8 cellular contexts compared by ENCODE assay signal in genomic region chr15:78508272-78508671, GRCh38. TPM values are rescaled to one million over a fixed set of nuclear protein-coding genes. Genes with fewer than 3 reads are reported as not detected.
DNase-seq lines count a peak whose midpoint lies in the region; ATAC-seq, FAIRE-seq and TF ChIP-seq lines count a peak whose summit lies in the region.
"Had no signal": no experiment of that assay in that cellular context is flagged by ENCODE, and none has a peak within 500 bp of the region (broad histone marks: within the 10 kb centered on the region; RNA-seq: fewer than 3 reads in every experiment).

No MANE protein-coding gene starts in this region.

- H3K27me3 Mint-ChIP-seq in HFFc6 (ENCODE audit: insufficient read depth) = no peaks in the 10 kb centered on the region; the same call in 1 of the 2 replicates
- no peaks in the 10 kb centered on the region for H3K27me3 Mint-ChIP-seq in activated CD4-positive, alpha-beta memory T cell treated with anti-CD3 and anti-CD28 coated beads for 36 hours

- H3K4me3 Mint-ChIP-seq in HFFc6 = peak overlapping the region; percentile 92
- peak overlapping the region; percentile 74 for H3K4me3 Mint-ChIP-seq in activated CD4-positive, alpha-beta memory T cell treated with anti-CD3 and anti-CD28 coated beads for 36 hours

- POLR2A ChIA-PET in activated CD4-positive, alpha-beta memory T cell treated with anti-CD3 and anti-CD28 coated beads for 36 hours (lab: Charles Lee) = interaction anchor here (0.5 to 1.9 kb wide), 3 partner anchors 26 to 71 kb away, joined by 3 to 5 read pairs (median 4); partner anchors contain the start of genes IREB2 and PSMA4

- no peaks in the 10 kb centered on the region for H3K27me3 ChIP-seq in right cardiac atrium (ENCODE audit: control insufficient read depth, insufficient read depth)
- H3K27me3 ChIP-seq in small intestine (ENCODE audit: control insufficient read depth in 2 of 2, insufficient read depth in 2 of 2, low read length in 2 of 2) = no peaks in the 10 kb centered on the region
- peaks cover 0 to 32% of the 10 kb centered on the region in 2 donors for H3K27me3 ChIP-seq in left lung

- TF ChIP-seq CTCF in HFFc6 (IDR thresholded peaks at IDR 0.05) = no peak
- no peak for TF ChIP-seq CTCF in left lung (IDR thresholded peaks at IDR 0.05)

- H3K4me1 ChIP-seq in right cardiac atrium (ENCODE audit: control insufficient read depth, insufficient read depth, low read length) (no peaks in the 10 kb centered on the region), small intestine (ENCODE audit: control insufficient read depth in 2 of 2, insufficient read depth in 1 of 2, low read depth in 1 of 2, low read length in 1 of 2) (peaks cover 0 to 1% of the 10 kb centered on the region in 2 donors), left lung (peaks cover 0 to 13% of the 10 kb centered on the region in 2 donors)

- H3K9me3 Mint-ChIP-seq in HFFc6 = no peaks in the 10 kb centered on the region
- no peaks in the 10 kb centered on the region for H3K9me3 Mint-ChIP-seq in activated CD4-positive, alpha-beta memory T cell treated with anti-CD3 and anti-CD28 coated beads for 36 hours

- H3K9me3 ChIP-seq in right cardiac atrium (ENCODE audit: control insufficient read depth, low read length) (no peaks in the 10 kb centered on the region), small intestine (ENCODE audit: control insufficient read depth, low read depth) (no peaks in the 10 kb centered on the region), left lung (no peaks in the 10 kb centered on the region)

- FAIRE-seq in small intestine (lab: Jason Lieb, UNC) (no peak), frontal cortex (lab: Jason Lieb, UNC) (no peak)

- H3K36me3 ChIP-seq in small intestine (ENCODE audit: control insufficient read depth in 2 of 2, insufficient read depth in 2 of 2, low read length in 2 of 2) (no peaks in the 10 kb centered on the region), left lung (no peaks in the 10 kb centered on the region)

- 0 out of 2 replicates have a peak overlapping the region, but pooled peaks have one; percentile 14 for H3K27ac Mint-ChIP-seq in HFFc6
- H3K27ac Mint-ChIP-seq in activated CD4-positive, alpha-beta memory T cell treated with anti-CD3 and anti-CD28 coated beads for 36 hours = no peak overlapping the region

- CTCF ChIA-PET in activated CD4-positive, alpha-beta memory T cell treated with anti-CD3 and anti-CD28 coated beads for 36 hours (lab: Charles Lee) = interaction anchor here (1.4 kb wide), 1 partner anchor 32 kb away, joined by 6 read pairs; the partner anchor contains the start of gene PSMA4

- H3K4me1 Mint-ChIP-seq in HFFc6 (ENCODE audit: low read depth) = peaks cover 20% of the 10 kb centered on the region
- peaks cover 19% of the 10 kb centered on the region for H3K4me1 Mint-ChIP-seq in activated CD4-positive, alpha-beta memory T cell treated with anti-CD3 and anti-CD28 coated beads for 36 hours (ENCODE audit: low read depth)

- H3K27ac ChIP-seq in right cardiac atrium (ENCODE audit: low read length) (no peak overlapping the region), small intestine (ENCODE audit: low read depth in 1 of 2, low read length in 1 of 2) (peak overlapping the region; percentile 42 to 74), left lung (no peak overlapping the region)

- DNase-seq in HFFc6 = no peak
- no peak for DNase-seq in activated CD4-positive, alpha-beta memory T cell treated with anti-CD3 and anti-CD28 coated beads for 36 hours
- DNase-seq in right cardiac atrium = no peak
- peak; percentile 86 for DNase-seq in small intestine
- no peak for DNase-seq in left lung
- DNase-seq in frontal cortex (ENCODE audit: low spot score in 2 of 2) = no peak
- DNase-seq: NCI-H2227 treated with DMSO at 0.1 percent for 48 hours had no signal

- intact Hi-C loops in activated CD4-positive, alpha-beta memory T cell treated with anti-CD3 and anti-CD28 coated beads for 36 hours (cut with micrococcal nuclease) = no loop called here
- intact Hi-C loops in right cardiac atrium (cut with DNase I) (no loop called here), left lung (cut with DNase I) (no loop called here)

- WGBS in right cardiac atrium = 35% methylated on average over 6 of the region's 6 CpGs
- WGBS in small intestine, 3 donors = 4 to 32% (median 24%) methylated on average over 6 of the region's 6 CpGs

- no peaks in the 10 kb centered on the region for H3K36me3 Mint-ChIP-seq in HFFc6 (ENCODE audit: low read depth)
- no peaks in the 10 kb centered on the region for H3K36me3 Mint-ChIP-seq in activated CD4-positive, alpha-beta memory T cell treated with anti-CD3 and anti-CD28 coated beads for 36 hours

- H3K4me3 ChIP-seq in right cardiac atrium (ENCODE audit: low read length) (peak overlapping the region; percentile 72), small intestine (ENCODE audit: low read depth in 1 of 2, low read length in 2 of 2) (peak overlapping the region in 1 of 2 donors; percentile 69), left lung (peak overlapping the region in 1 of 2 donors; percentile 63)

- ATAC-seq in right cardiac atrium (no peak), left lung (no peak), GM21619 (IDR thresholded peaks at IDR 0.05; ENCODE audit: unreplicated experiment) (no peak)

RNA-seq across cellular contexts. Expression of gene HYKK, which starts 0.9 kb away (rescaled TPM):
- 1 to 10 TPM; 3.1 to 5.2 (median 4.1) TPM for total RNA-seq in HFFc6 (2021; fragmentation: NEBNext Ultra II Directional; extraction: Animal tissue kit (Norgen Biotek cat#: 25700))
- total RNA-seq in activated CD4-positive, alpha-beta memory T cell treated with anti-CD3 and anti-CD28 coated beads for 36 hours = 1 to 10 TPM; 2.2 to 2.7 TPM
- total RNA-seq in right cardiac atrium (10 to 100 TPM in 2 of 4 donors, 1 to 10 TPM in 2; 6.2 to 11.0 (median 9.1) TPM), left lung (1 to 10 TPM; 3.3 to 5.0 TPM), frontal cortex (0.41 TPM)
- polyA plus RNA-seq in right cardiac atrium (4.9 TPM), small intestine (10 to 100 TPM in 1 of 3 donors, 1 to 10 TPM in 2; 6.8 to 12.4 (median 9.2) TPM)

RNA-seq across cellular contexts. Expression of gene PSMA4, which starts 32.0 kb away (rescaled TPM):
- 100 to 1,000 TPM; 181 to 242 (median 217) TPM for total RNA-seq in HFFc6 (2021; fragmentation: NEBNext Ultra II Directional; extraction: Animal tissue kit (Norgen Biotek cat#: 25700))
- total RNA-seq in activated CD4-positive, alpha-beta memory T cell treated with anti-CD3 and anti-CD28 coated beads for 36 hours = 100 to 1,000 TPM; 220 to 226 TPM
- total RNA-seq in right cardiac atrium (10 to 100 TPM; 89.1 to 98.7 (median 96.0) TPM), left lung (100 to 1,000 TPM; 143 to 171 TPM), frontal cortex (105 TPM)
- polyA plus RNA-seq in right cardiac atrium (137 TPM), small intestine (100 to 1,000 TPM; 268 to 348 (median 333) TPM)

RNA-seq across cellular contexts. Expression of gene CHRNA5, which starts 57.0 kb away (rescaled TPM):
- total RNA-seq in HFFc6 (2021; fragmentation: NEBNext Ultra II Directional; extraction: Animal tissue kit (Norgen Biotek cat#: 25700)) = 1 to 10 TPM in 5 of 6 experiments, under 1 TPM in 1; 0.94 to 2.1 (median 1.6) TPM
- total RNA-seq in activated CD4-positive, alpha-beta memory T cell treated with anti-CD3 and anti-CD28 coated beads for 36 hours = 1 to 10 TPM; 4.0 to 4.5 TPM
- total RNA-seq in right cardiac atrium (1 to 10 TPM; 2.0 to 4.0 (median 2.8) TPM), left lung (1 to 10 TPM; 1.3 to 2.5 TPM), frontal cortex (11.4 TPM)
- polyA plus RNA-seq in right cardiac atrium (0.68 TPM), small intestine (1 to 10 TPM in 1 of 3 donors, under 1 TPM in 2; 0.67 to 9.8 (median 0.81) TPM)

Comparison
In these comparisons a context has a peak if more than half of its experiments do, and no peak if none do; other contexts are left out.
1. H3K27ac ChIP-seq: peak in small intestine (2 of 2); none in right cardiac atrium (single experiment) and left lung (0 of 2).